Comparison of ENCODE assay signal across 26 cellular contexts in the genomic region with DNA sequence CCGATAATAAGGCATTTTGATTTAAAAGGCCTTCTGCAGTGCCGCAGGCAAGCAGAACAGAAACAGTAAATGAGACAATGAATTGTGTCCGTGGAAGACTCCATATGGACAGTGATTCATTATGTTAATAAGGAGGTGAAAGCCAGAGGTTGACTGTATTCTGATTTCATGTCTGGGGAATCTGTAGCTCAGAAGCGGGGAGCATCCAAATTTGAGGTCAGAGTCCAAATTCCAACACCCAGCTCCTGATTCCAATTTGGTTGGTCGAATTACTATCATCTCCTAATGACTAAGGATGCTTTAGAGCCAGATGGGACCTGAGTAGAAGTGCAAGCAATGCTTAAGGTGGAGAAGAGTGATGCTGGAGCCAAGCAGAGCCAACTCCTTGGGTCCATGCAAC. TPM values are rescaled to one million over a fixed set of nuclear protein-coding genes. Genes with fewer than 3 reads are reported as not detected.
DNase-seq lines count a peak whose midpoint lies in the region; ATAC-seq, FAIRE-seq and TF ChIP-seq lines count a peak whose summit lies in the region.
"Had no signal": no experiment of that assay in that cellular context is flagged by ENCODE, and none has a peak within 500 bp of the region (broad histone marks: within the 10 kb centered on the region; RNA-seq: fewer than 3 reads in every experiment).

No MANE protein-coding gene starts in this region.

- H4K20me1 ChIP-seq in astrocyte (ENCODE audit: insufficient read depth, low read length): no peaks in the 10 kb centered on the region

- H3K4me2 ChIP-seq in astrocyte (ENCODE audit: low read length): peak overlapping the region; percentile 52
- H3K4me2 ChIP-seq: GM23338, SK-N-SH had no signal

- H3K27me3 Mint-ChIP-seq in HFFc6 (ENCODE audit: insufficient read depth): peaks cover 23% of the 10 kb centered on the region
- peaks cover 44% of the 10 kb centered on the region for H3K27me3 Mint-ChIP-seq in astrocyte (ENCODE audit: low read depth, unreplicated experiment)
- peaks cover 32% of the 10 kb centered on the region for H3K27me3 Mint-ChIP-seq in activated CD4-positive, alpha-beta memory T cell treated with anti-CD3 and anti-CD28 coated beads for 36 hours

- no peak overlapping the region for H3K4me3 ChIP-seq in astrocyte (ENCODE audit: insufficient read depth, low read depth, low read length)
- H3K4me3 ChIP-seq: cardiac muscle cell, GM23338, prostate gland had no signal

- no peak overlapping the region for H2AFZ ChIP-seq in astrocyte (ENCODE audit: low read depth, low read length)
- H2AFZ ChIP-seq: GM23338 had no signal

- H3K27me3 ChIP-seq in astrocyte (ENCODE audit: insufficient read depth, low read length): peaks cover 17% of the 10 kb centered on the region
- H3K27me3 ChIP-seq in foreskin keratinocyte: peaks cover 54% of the 10 kb centered on the region

- H3K9me3 ChIP-seq in astrocyte (ENCODE audit: insufficient read depth, low read depth, low read length): no peaks in the 10 kb centered on the region
- H3K9me3 ChIP-seq: prostate gland, SK-N-SH had no signal

- TF ChIP-seq CTCF in HFFc6 (IDR thresholded peaks at IDR 0.05) (no peak), astrocyte (IDR thresholded peaks at IDR 0.05; ENCODE audit: insufficient read depth, low read depth, low read length) (no peak), foreskin keratinocyte (conservative IDR thresholded peaks at IDR 0.05) (no peak)

- no peaks in the 10 kb centered on the region for H3K36me3 Mint-ChIP-seq in HFFc6 (ENCODE audit: low read depth)
- no peaks in the 10 kb centered on the region for H3K36me3 Mint-ChIP-seq in astrocyte (ENCODE audit: low read depth, unreplicated experiment)
- no peaks in the 10 kb centered on the region for H3K36me3 Mint-ChIP-seq in activated CD4-positive, alpha-beta memory T cell treated with anti-CD3 and anti-CD28 coated beads for 36 hours
- H3K36me3 Mint-ChIP-seq: CD4-positive, CD25-positive, alpha-beta regulatory T cell; memory B cell had no signal

- ATAC-seq in foreskin keratinocyte (no peak), HG03139 (IDR thresholded peaks at IDR 0.05; ENCODE audit: unreplicated experiment) (no peak), GM18498 (IDR thresholded peaks at IDR 0.05; ENCODE audit: unreplicated experiment) (no peak), HG03521 (IDR thresholded peaks at IDR 0.05; ENCODE audit: unreplicated experiment) (no peak)
- ATAC-seq: GM23338 had no signal

- H3K4me1 ChIP-seq in astrocyte (ENCODE audit: insufficient read depth, low read length) (peaks cover 11% of the 10 kb centered on the region), foreskin keratinocyte (no peaks in the 10 kb centered on the region)
- H3K4me1 ChIP-seq: prostate gland had no signal

- FAIRE-seq in astrocyte (lab: Jason Lieb, UNC): no peak
- FAIRE-seq: GM12891 had no signal

- DNase-seq in AG20443 (ENCODE audit: low spot score) (peak; percentile 62), HFFc6 (peak; percentile 73), astrocyte (ENCODE audit: low read depth) (peak; percentile 63), foreskin keratinocyte (peak; percentile 27 to 61)
- DNase-seq in activated CD4-positive, alpha-beta memory T cell treated with anti-CD3 and anti-CD28 coated beads for 36 hours: no peak
- DNase-seq: activated CD4-positive, alpha-beta T cell treated with anti-CD3 and anti-CD28 coated beads, Interleukin-2, amount 50 U/mL, for 4 hours; activated effector memory CD4-positive, alpha-beta T cell treated with anti-CD3 and anti-CD28 coated beads, Interleukin-2, amount 50 U/mL, for 16 hours; CD4-positive, CD25-positive, alpha-beta regulatory T cell; NCI-H1417 treated with DMSO at 0.1 percent for 48 hours; NCI-H510A treated with DMSO at 0.1 percent for 48 hours; RPMI8226; SK-N-SH had no signal

- intact Hi-C loops in activated CD4-positive, alpha-beta memory T cell treated with anti-CD3 and anti-CD28 coated beads for 36 hours (cut with micrococcal nuclease): no loop called here

- no peak overlapping the region for H3K4me3 Mint-ChIP-seq in HFFc6
- H3K4me3 Mint-ChIP-seq in astrocyte (ENCODE audit: unreplicated experiment): no peak overlapping the region
- no peak overlapping the region for H3K4me3 Mint-ChIP-seq in activated CD4-positive, alpha-beta memory T cell treated with anti-CD3 and anti-CD28 coated beads for 36 hours
- H3K4me3 Mint-ChIP-seq: CD4-positive, CD25-positive, alpha-beta regulatory T cell; GM23338; memory B cell had no signal

- CTCF ChIA-PET in activated CD4-positive, alpha-beta memory T cell treated with anti-CD3 and anti-CD28 coated beads for 36 hours (lab: Charles Lee): interaction anchor here (1.0 to 4.4 kb wide), 7 partner anchors 8 to 92 kb away, joined by 4 to 107 read pairs (median 16); no protein-coding TSS in a partner anchor

- H3K36me3 ChIP-seq in astrocyte (ENCODE audit: insufficient read depth, low read length): no peaks in the 10 kb centered on the region
- H3K36me3 ChIP-seq: cardiac muscle cell, prostate gland had no signal

- H3K9me3 Mint-ChIP-seq in HFFc6: no peaks in the 10 kb centered on the region
- H3K9me3 Mint-ChIP-seq in astrocyte (ENCODE audit: unreplicated experiment): peaks cover 5% of the 10 kb centered on the region
- H3K9me3 Mint-ChIP-seq in activated CD4-positive, alpha-beta memory T cell treated with anti-CD3 and anti-CD28 coated beads for 36 hours: no peaks in the 10 kb centered on the region
- H3K9me3 Mint-ChIP-seq: GM23338, memory B cell had no signal

- no peaks in the 10 kb centered on the region for H3K79me2 ChIP-seq in astrocyte (ENCODE audit: insufficient read depth, low read length)

- H3K9ac ChIP-seq in astrocyte (ENCODE audit: low read length): peak overlapping the region; percentile 30
- H3K9ac ChIP-seq: SK-N-SH had no signal

- POLR2A ChIA-PET in activated CD4-positive, alpha-beta memory T cell treated with anti-CD3 and anti-CD28 coated beads for 36 hours (lab: Charles Lee): no interaction called here

- no peak overlapping the region; the same call in 1 of the 2 replicates for H3K27ac Mint-ChIP-seq in HFFc6
- peak overlapping the region; percentile 30 for H3K27ac Mint-ChIP-seq in astrocyte (ENCODE audit: unreplicated experiment)
- H3K27ac Mint-ChIP-seq in activated CD4-positive, alpha-beta memory T cell treated with anti-CD3 and anti-CD28 coated beads for 36 hours: no peak overlapping the region
- H3K27ac Mint-ChIP-seq: CD4-positive, CD25-positive, alpha-beta regulatory T cell; GM23338; memory B cell had no signal

- no peak overlapping the region for H3K27ac ChIP-seq in astrocyte (ENCODE audit: low read depth, low read length)
- H3K27ac ChIP-seq in foreskin keratinocyte: no peak overlapping the region
- H3K27ac ChIP-seq: cardiac muscle cell, HL-60, prostate gland had no signal

- peaks cover 32% of the 10 kb centered on the region for H3K4me1 Mint-ChIP-seq in HFFc6 (ENCODE audit: low read depth)
- H3K4me1 Mint-ChIP-seq in astrocyte (ENCODE audit: low read depth, unreplicated experiment): peaks cover 5% of the 10 kb centered on the region
- no peaks in the 10 kb centered on the region for H3K4me1 Mint-ChIP-seq in activated CD4-positive, alpha-beta memory T cell treated with anti-CD3 and anti-CD28 coated beads for 36 hours (ENCODE audit: low read depth)
- H3K4me1 Mint-ChIP-seq: memory B cell had no signal

RNA-seq across cellular contexts. Expression of a gene that starts 1.0 kb away (rescaled TPM):
- total RNA-seq in HFFc6 (2021; fragmentation: NEBNext Ultra II Directional; extraction: Animal tissue kit (Norgen Biotek cat#: 25700)): not detected
- not detected in 2 replicates for total RNA-seq in astrocyte
- not detected in 2 replicates for total RNA-seq in foreskin keratinocyte
- not detected in 2 replicates for polyA plus RNA-seq in foreskin keratinocyte
- not detected for total RNA-seq in activated CD4-positive, alpha-beta memory T cell treated with anti-CD3 and anti-CD28 coated beads for 36 hours
- total RNA-seq: cardiac muscle cell; CD4-positive, CD25-positive, alpha-beta regulatory T cell; dermis microvascular lymphatic vessel endothelial cell; GM23338; kidney epithelial cell; MCF 10A; T-helper 2 cell treated with Interferon-gamma antibody and Interleukin-4, amounts not matched to agents 100 ng/mL and 5 ng/mL, for 36 hours; ureter had no signal
- polyA plus RNA-seq: cardiac muscle cell; CD4-positive, CD25-positive, alpha-beta regulatory T cell; GM23338; SK-N-SH had no signal

RNA-seq across cellular contexts. Expression of a gene that starts 53.9 kb away (rescaled TPM):
- 100 to 1,000 TPM; 235 to 309 (median 288) TPM for total RNA-seq in HFFc6 (2021; fragmentation: NEBNext Ultra II Directional; extraction: Animal tissue kit (Norgen Biotek cat#: 25700))
- total RNA-seq in astrocyte: 280 and 384 TPM in 2 replicates
- 8.1 and 13.3 TPM in 2 replicates for total RNA-seq in foreskin keratinocyte
- 9.7 and 14.9 TPM in 2 replicates for polyA plus RNA-seq in foreskin keratinocyte
- 1 to 10 TPM; 2.5 to 3.3 TPM for total RNA-seq in activated CD4-positive, alpha-beta memory T cell treated with anti-CD3 and anti-CD28 coated beads for 36 hours

Comparison
In these comparisons a context has a peak if more than half of its experiments do, and no peak if none do; other contexts are left out.
1. RNA of a gene that starts 53.9 kb away (total RNA-seq): 235 to 309 TPM in HFFc6 and 280 to 384 TPM in astrocyte; 8.1 to 13.3 TPM in foreskin keratinocyte and 2.5 to 3.3 TPM in activated CD4-positive, alpha-beta memory T cell treated with anti-CD3 and anti-CD28 coated beads for 36 hours; every median in the first group is over 10 times any median in the second.